24 cellular contexts compared by ENCODE assay signal in the genomic region with DNA sequence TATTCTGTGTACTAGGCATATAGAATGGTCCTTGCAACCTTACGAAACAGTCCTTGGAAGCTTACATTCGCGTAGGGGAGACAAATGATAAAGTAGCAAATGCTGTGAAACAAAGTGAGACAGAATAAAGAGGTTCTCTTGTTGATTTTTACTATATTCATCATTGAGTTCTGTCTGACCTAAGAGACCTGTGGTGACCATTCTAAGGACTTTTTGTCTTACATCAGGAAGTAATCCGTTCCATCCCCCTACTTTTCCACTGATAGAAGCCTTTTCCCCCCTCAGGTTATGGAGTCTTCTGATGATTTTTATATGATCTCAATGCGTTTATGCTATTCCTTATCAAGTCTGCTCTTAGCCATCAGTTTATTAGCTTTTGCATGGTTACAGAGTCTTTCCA.
"Had no signal": no experiment of that assay in that cellular context is flagged by ENCODE, and none has a peak within 500 bp of the region (broad histone marks: within the 10 kb centered on the region; RNA-seq: fewer than 3 reads in every experiment).

No MANE protein-coding gene starts in this region.

- H3K27me3 Mint-ChIP-seq: dendritic cell treated with granulocyte-macrophage colony-stimulating factor and Interleukin-4, amounts not matched to agents 40 ng/mL and 50 ng/mL, for 4 days; naive B cell had no signal

- H3K36me3 ChIP-seq: colonic mucosa had no signal

- H3K27ac Mint-ChIP-seq: dendritic cell treated with granulocyte-macrophage colony-stimulating factor and Interleukin-4, amounts not matched to agents 40 ng/mL and 50 ng/mL, for 4 days; immature natural killer cell; mesothelial cell of epicardium; naive B cell had no signal

- H3K9me3 Mint-ChIP-seq: dendritic cell treated with granulocyte-macrophage colony-stimulating factor and Interleukin-4, amounts not matched to agents 40 ng/mL and 50 ng/mL, for 4 days; immature natural killer cell; mesothelial cell of epicardium; naive B cell had no signal

- H3K4me1 ChIP-seq: colonic mucosa, foreskin keratinocyte, gastroesophageal sphincter, lower lobe of right lung had no signal

- H3K4me3 Mint-ChIP-seq: dendritic cell treated with granulocyte-macrophage colony-stimulating factor and Interleukin-4, amounts not matched to agents 40 ng/mL and 50 ng/mL, for 4 days; immature natural killer cell; mesothelial cell of epicardium; naive B cell had no signal

- H3K4me3 ChIP-seq: colonic mucosa, esophagus muscularis mucosa, gastroesophageal sphincter, heart left ventricle, hepatocyte, left ventricle myocardium inferior, lower lobe of right lung, mucosa of descending colon had no signal

- H3K4me1 Mint-ChIP-seq: naive B cell had no signal

- ATAC-seq: foreskin keratinocyte, gastroesophageal sphincter, heart left ventricle, left colon, left lobe of liver, lower lobe of right lung, mucosa of descending colon had no signal

- H3K27ac ChIP-seq: colonic mucosa, esophagus muscularis mucosa, foreskin keratinocyte, gastroesophageal sphincter, heart left ventricle, hepatocyte, left ventricle myocardium inferior, lower lobe of right lung had no signal

- H3K4me2 ChIP-seq: hepatocyte had no signal

- DNase-seq: colonic mucosa; cortex of kidney; effector CD8-positive, alpha-beta T cell; foreskin keratinocyte; heart left ventricle; hypothalamus; immature natural killer cell; islet precursor cell; kidney; kidney glomerular epithelial cell; left colon; left ventricle myocardium inferior; lower lobe of right lung; mesenchymal stem cell; mucosa of descending colon; naive B cell had no signal

- FAIRE-seq: endothelial cell of umbilical vein, frontal cortex, kidney had no signal

- H3K27me3 ChIP-seq: colonic mucosa, esophagus muscularis mucosa, foreskin keratinocyte, gastroesophageal sphincter, heart left ventricle, hepatocyte had no signal

- H3K9me3 ChIP-seq: colonic mucosa, esophagus muscularis mucosa, gastroesophageal sphincter, heart left ventricle, left ventricle myocardium inferior, lower lobe of right lung, mucosa of descending colon had no signal
